In genomic region chr3:50551293-50552057, GRCh38 we compare ENCODE assay signal across 1 cellular context.
TF ChIP-seq lines count a peak whose summit lies in the region.

No MANE protein-coding gene starts in this region.

TF ChIP-seq in HepG2, 621 proteins besides CTCF, POLR2A, EP300 and RAD21:
- TF ChIP-seq PTBP1 (IDR thresholded peaks at IDR 0.05; ENCODE audit: low read depth, low read length, poor library complexity, severe bottlenecking) (no peak), HNRNPL (IDR thresholded peaks at IDR 0.05; ENCODE audit: low read depth, low read length) (0 out of 2 replicates have a peak, but pooled peaks have one; percentile 26)
